Comparison of ENCODE assay signal across 1 cellular context in genomic region chrX:48508400-48509244, GRCh38.
A peak's percentile ranks its signal among the peaks of the same experiment; 100 is the strongest.
TF ChIP-seq lines count a peak whose summit lies in the region.

Gene PORCN (plus strand): TSS chrX:48508992. CDS start chrX:48509821, 829 bp downstream.

TF ChIP-seq in K562, 482 proteins besides CTCF, POLR2A, EP300 and RAD21 (continued from another document):
- TF ChIP-seq VEZF1 (CRISPR knock-in tag; IDR thresholded peaks at IDR 0.05), result peak; percentile 78
- TF ChIP-seq LARP7 (IDR thresholded peaks at IDR 0.05), result no peak
- 0 out of 2 replicates have a peak, but pooled peaks have one; percentile 17 for TF ChIP-seq FOSL1 (tag; conservative IDR thresholded peaks at IDR 0.05)
- TF ChIP-seq ZNF740 (CRISPR knock-in tag; IDR thresholded peaks at IDR 0.05), result no peak
- TF ChIP-seq ZNF740 (tag; IDR thresholded peaks at IDR 0.05), result no peak
- TF ChIP-seq ZBTB5 (IDR thresholded peaks at IDR 0.05), result no peak
- peak; percentile 62 to 67 for TF ChIP-seq NRF1 (conservative IDR thresholded peaks at IDR 0.05 in 1 of 2, IDR thresholded peaks at IDR 0.05 in 1 of 2)
- no peak for TF ChIP-seq NCOR1 (IDR thresholded peaks at IDR 0.05)
- TF ChIP-seq POLR3G (IDR thresholded peaks at IDR 0.05; ENCODE audit: extremely low read depth, insufficient read length, insufficient replicate concordance), result no peak
- no peak for TF ChIP-seq ZNF121 (CRISPR knock-in tag; conservative IDR thresholded peaks at IDR 0.05)
